ENCODE assay signal across 21 cellular contexts in the genomic region with DNA sequence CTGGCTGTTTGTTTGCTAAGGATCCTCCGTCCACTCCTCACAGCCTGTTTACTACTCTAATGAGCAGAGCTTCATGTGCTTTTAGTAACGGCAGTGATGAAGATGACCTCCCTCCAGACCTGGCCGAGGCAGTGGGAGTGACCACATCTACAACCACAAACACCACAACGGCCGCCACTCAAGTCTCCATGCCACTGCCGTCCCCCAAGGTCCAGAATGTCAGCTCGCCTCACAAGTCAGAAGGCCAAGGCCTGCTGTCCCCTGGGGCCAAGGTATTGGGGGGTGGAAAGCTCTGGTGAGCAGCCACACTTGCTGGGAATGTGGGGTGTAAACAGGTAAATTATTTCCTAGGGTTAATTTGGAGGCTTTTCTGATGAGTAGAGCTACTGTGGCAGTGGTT.
DNase-seq lines count a peak whose midpoint lies in the region; FAIRE-seq and TF ChIP-seq lines count a peak whose summit lies in the region.
"Had no signal": no experiment of that assay in that cellular context is flagged by ENCODE, and none has a peak within 500 bp of the region (broad histone marks: within the 10 kb centered on the region; RNA-seq: fewer than 3 reads in every experiment).

No MANE protein-coding gene starts in this region.

- no peaks in the 10 kb centered on the region for H3K36me3 ChIP-seq in kidney (ENCODE audit: control insufficient read depth in 1 of 2, insufficient read depth in 2 of 2, low read length in 2 of 2)
- H3K36me3 ChIP-seq in BE2C: no peaks in the 10 kb centered on the region
- H3K36me3 ChIP-seq: BLaER1 had no signal

- H3K9ac ChIP-seq in kidney (ENCODE audit: low read length in 2 of 2): no peak overlapping the region
- H3K9ac ChIP-seq: BLaER1, GM23248 had no signal

- intact Hi-C loops in kidney (cut with DNase I) (loop anchor here (10.0 kb wide), 1 partner anchor 724 kb away; no protein-coding TSS in a partner anchor), CD14-positive monocyte (cut with micrococcal nuclease) (no loop called here)

- no peaks in the 10 kb centered on the region for H3K27me3 Mint-ChIP-seq in CD14-positive monocyte (ENCODE audit: low read depth in 3 of 3)
- H3K27me3 Mint-ChIP-seq: CD4-positive, alpha-beta T cell; CD8-positive, alpha-beta memory T cell had no signal

- no peak for TF ChIP-seq POLR2A in H54 (IDR thresholded peaks at IDR 0.05; ENCODE audit: low read depth, low read length)

- no peaks in the 10 kb centered on the region for H3K36me3 Mint-ChIP-seq in CD14-positive monocyte

- H3K4me3 ChIP-seq in kidney (ENCODE audit: low read length in 2 of 2): no peak overlapping the region
- no peak overlapping the region for H3K4me3 ChIP-seq in BE2C (ENCODE audit: low read depth, low read length)
- H3K4me3 ChIP-seq: BLaER1, GM23248 had no signal

- H3K4me1 ChIP-seq in kidney (ENCODE audit: control insufficient read depth in 1 of 2, insufficient read depth in 1 of 2, low read depth in 1 of 2, low read length in 2 of 2): no peaks in the 10 kb centered on the region
- H3K4me1 ChIP-seq in BE2C: no peaks in the 10 kb centered on the region
- H3K4me1 ChIP-seq: BLaER1 had no signal

- no peak overlapping the region for H3K27ac ChIP-seq in kidney (ENCODE audit: low read depth in 2 of 2, low read length in 2 of 2)
- H3K27ac ChIP-seq: BLaER1, C4-2B, GM23248 had no signal

- peak; percentile 30 for FAIRE-seq in H54 (lab: Jason Lieb, UNC)
- FAIRE-seq in HTR-8/SVneo (lab: Jason Lieb, UNC): peak; percentile 70
- no peak for FAIRE-seq in kidney (lab: Jason Lieb, UNC)
- peak; percentile 72 for FAIRE-seq in urothelium cell line (lab: Jason Lieb, UNC)
- FAIRE-seq: G401.6, GM12892, GM19239, H1 had no signal

- TF ChIP-seq CTCF in kidney (IDR thresholded peaks at IDR 0.05; ENCODE audit: borderline replicate concordance, extremely low read depth, insufficient read depth) (no peak), CD14-positive monocyte (IDR thresholded peaks at IDR 0.05) (no peak), BE2C (IDR thresholded peaks at IDR 0.05; ENCODE audit: low read depth, low read length) (no peak)

- H3K9me3 Mint-ChIP-seq in CD14-positive monocyte: peaks cover 7 to 16% (median 9%) of the 10 kb centered on the region in 7 donors
- H3K9me3 Mint-ChIP-seq: HFFc6 had no signal

- DNase-seq in H54 (ENCODE audit: insufficient read length, low spot score) (no peak), HTR-8/SVneo (ENCODE audit: insufficient read length, low spot score) (no peak), kidney (peak; percentile 49), urothelium cell line (ENCODE audit: low spot score) (no peak), CD14-positive monocyte (ENCODE audit: low spot score) (no peak), BE2C (no peak)
- DNase-seq: Calu3; CD4-positive, alpha-beta T cell; CD8-positive, alpha-beta memory T cell; COR-L47; DMS53; DMS79 treated with DMSO at 0.1 percent for 48 hours; GM23248; H9; HFFc6 had no signal

- H3K27ac Mint-ChIP-seq in CD14-positive monocyte: no peak overlapping the region
- H3K27ac Mint-ChIP-seq: CD4-positive, alpha-beta T cell; H9; HFFc6 had no signal

- peaks cover 2 to 15% of the 10 kb centered on the region in 2 donors for H3K9me3 ChIP-seq in kidney (ENCODE audit: control insufficient read depth in 1 of 2, low read length in 2 of 2)
- H3K9me3 ChIP-seq in BE2C: no peaks in the 10 kb centered on the region; the same call in 1 of the 2 replicates

- no peaks in the 10 kb centered on the region for H3K4me1 Mint-ChIP-seq in CD14-positive monocyte
- H3K4me1 Mint-ChIP-seq: CD8-positive, alpha-beta memory T cell; H9 had no signal

- no peaks in the 10 kb centered on the region for H3K27me3 ChIP-seq in BE2C
- H3K27me3 ChIP-seq: BLaER1 had no signal

- no peak overlapping the region for H3K4me3 Mint-ChIP-seq in CD14-positive monocyte
- H3K4me3 Mint-ChIP-seq: CD4-positive, alpha-beta T cell; CD8-positive, alpha-beta memory T cell; H9; HFFc6 had no signal
